22 cellular contexts compared by ENCODE assay signal in genomic region chr2:10556271-10557140, GRCh38.
"Had no signal": no experiment of that assay in that cellular context is flagged by ENCODE, and none has a peak within 500 bp of the region (broad histone marks: within the 10 kb centered on the region; RNA-seq: fewer than 3 reads in every experiment).

No MANE protein-coding gene starts in this region.

- H3K27me3 ChIP-seq: colonic mucosa, gastroesophageal sphincter, neutrophil, upper lobe of right lung, vagina had no signal

- H3K4me2 ChIP-seq: smooth muscle cell had no signal

- H3K4me1 Mint-ChIP-seq: immature natural killer cell, memory B cell had no signal

- H3K9me3 ChIP-seq: colonic mucosa, esophagus squamous epithelium, left ventricle myocardium inferior, lower lobe of right lung, neutrophil, tibial artery, upper lobe of right lung, vagina had no signal

- H3K4me3 Mint-ChIP-seq: immature natural killer cell; memory B cell; naive thymus-derived CD4-positive, alpha-beta T cell; stimulated activated effector memory CD8-positive, alpha-beta T cell treated with anti-CD3 and anti-CD28 coated beads, Interleukin-12 subunit alpha, Interleukin-12 subunit beta, amount 100 ng/mL, for 72 hours had no signal

- H3K36me3 ChIP-seq: colonic mucosa, left ventricle myocardium inferior, lower lobe of right lung, neutrophil, upper lobe of right lung, vagina had no signal

- H3K4me1 ChIP-seq: colonic mucosa, gastroesophageal sphincter, lower lobe of right lung, tibial artery, vagina had no signal

- ATAC-seq: gastroesophageal sphincter; left cardiac atrium; lower lobe of right lung; naive thymus-derived CD4-positive, alpha-beta T cell; stimulated activated effector memory CD8-positive, alpha-beta T cell treated with anti-CD3 and anti-CD28 coated beads, Interleukin-12 subunit alpha, Interleukin-12 subunit beta, amount 100 ng/mL, for 72 hours; stimulated activated naive CD8-positive, alpha-beta T cell treated with anti-CD3 and anti-CD28 coated beads, Interleukin-15, Interleukin-2, amounts not matched to agents 100 U/mL and 50 U/mL, for 24 hours; upper lobe of right lung had no signal

- H3K27ac ChIP-seq: colonic mucosa, esophagus squamous epithelium, gastroesophageal sphincter, lower lobe of right lung, neutrophil, tibial artery, upper lobe of right lung, vagina had no signal

- H3K27ac Mint-ChIP-seq: immature natural killer cell; memory B cell; stimulated activated effector memory CD8-positive, alpha-beta T cell treated with anti-CD3 and anti-CD28 coated beads, Interleukin-12 subunit alpha, Interleukin-12 subunit beta, amount 100 ng/mL, for 72 hours had no signal

- H3K9me3 Mint-ChIP-seq: memory B cell; naive thymus-derived CD4-positive, alpha-beta T cell; stimulated activated effector memory CD8-positive, alpha-beta T cell treated with anti-CD3 and anti-CD28 coated beads, Interleukin-12 subunit alpha, Interleukin-12 subunit beta, amount 100 ng/mL, for 72 hours had no signal

- DNase-seq: colonic mucosa; dermis blood vessel endothelial cell; esophagus squamous epithelium; foreskin fibroblast; glutamatergic neuron; immature natural killer cell; left cardiac atrium; left ventricle myocardium inferior; lower lobe of right lung; naive thymus-derived CD4-positive, alpha-beta T cell; stimulated activated CD4-positive, alpha-beta T cell treated with anti-CD3 and anti-CD28 coated beads, Interleukin-4, amount 100 ng/mL, for 1 hour; stimulated activated CD8-positive, alpha-beta memory T cell treated with anti-CD3 and anti-CD28 coated beads, Interleukin-4, amount 100 ng/mL, for 48 hours; stimulated activated naive CD8-positive, alpha-beta T cell treated with anti-CD3 and anti-CD28 coated beads, Interleukin-15, Interleukin-2, amounts not matched to agents 100 U/mL and 50 U/mL, for 24 hours; tibial artery; upper lobe of right lung had no signal

- H3K4me3 ChIP-seq: colonic mucosa, esophagus squamous epithelium, gastroesophageal sphincter, left ventricle myocardium inferior, lower lobe of right lung, smooth muscle cell, tibial artery, upper lobe of right lung, vagina had no signal

- FAIRE-seq: keratinocyte had no signal
